ENCODE assay signal across 19 cellular contexts in the genomic region with DNA sequence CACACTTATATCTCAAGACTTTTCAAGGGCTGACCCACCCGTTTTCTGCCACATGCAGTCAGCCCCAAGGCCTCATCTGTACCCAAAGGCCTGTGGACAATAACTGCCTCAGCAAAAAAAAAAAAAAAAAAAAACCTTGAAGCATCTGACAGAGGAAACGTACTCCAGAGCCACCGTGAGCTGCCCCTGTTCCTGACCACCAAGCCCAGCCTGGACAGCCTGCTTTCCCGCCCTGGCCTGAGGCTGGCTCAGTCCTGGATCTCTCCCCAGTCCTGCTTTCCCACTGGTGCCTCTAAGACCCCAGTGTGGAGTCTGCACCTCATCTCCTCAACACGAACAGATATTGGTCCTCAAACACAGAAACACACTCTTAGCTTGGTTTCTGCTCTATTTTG.
A peak's percentile ranks its signal among the peaks of the same experiment; 100 is the strongest.
DNase-seq lines count a peak whose midpoint lies in the region; ATAC-seq, FAIRE-seq and TF ChIP-seq lines count a peak whose summit lies in the region.
"Had no signal": no experiment of that assay in that cellular context is flagged by ENCODE, and none has a peak within 500 bp of the region (broad histone marks: within the 10 kb centered on the region; RNA-seq: fewer than 3 reads in every experiment).

No MANE protein-coding gene starts in this region.

- ATAC-seq in left ventricle myocardium superior, result no peak
- ATAC-seq in Panc1, result no peak
- no peak for ATAC-seq in memory B cell (ENCODE audit: low read depth)
- ATAC-seq in sciatic nerve, result peak; percentile 36
- ATAC-seq in HG03095 (IDR thresholded peaks at IDR 0.05; ENCODE audit: unreplicated experiment), result no peak
- ATAC-seq: A549; CD8-positive, alpha-beta T cell; Right ventricle myocardium inferior had no signal

- no peak for FAIRE-seq in GM12892 (lab: Jason Lieb, UNC)
- FAIRE-seq: A549, H54 had no signal

- H3K4me3 Mint-ChIP-seq in memory B cell, result no peak overlapping the region
- H3K4me3 Mint-ChIP-seq: CD8-positive, alpha-beta T cell; HFFc6 had no signal

- H3K36me3 Mint-ChIP-seq in memory B cell, result peaks cover 37% of the 10 kb centered on the region

- CTCF ChIA-PET in Panc1 (lab: Charles Lee), result interaction anchor here (0.6 kb wide), 1 partner anchor 700 kb away, joined by 5 read pairs; no protein-coding TSS in a partner anchor

- no peaks in the 10 kb centered on the region for H3K4me1 Mint-ChIP-seq in memory B cell

- no peaks in the 10 kb centered on the region for H3K27me3 Mint-ChIP-seq in memory B cell

- TSS peak; percentile 83 for BruUV-seq in Panc1 (replicated peaks; lab: Mats Ljungman, UMichigan)

- H3K9me3 ChIP-seq in cardiac muscle cell (ENCODE audit: low read depth) (no peaks in the 10 kb centered on the region), Panc1 (ENCODE audit: control insufficient read depth, insufficient read depth, low read depth, low read length) (no peaks in the 10 kb centered on the region)
- H3K9me3 ChIP-seq: A549 had no signal

- peak overlapping the region; percentile 62 for H3K27ac Mint-ChIP-seq in memory B cell
- H3K27ac Mint-ChIP-seq: CD8-positive, alpha-beta T cell; HFFc6 had no signal

- TF ChIP-seq CTCF in cardiac muscle cell (IDR thresholded peaks at IDR 0.05; ENCODE audit: low read depth, low read length) (no peak), Panc1 (IDR thresholded peaks at IDR 0.05) (no peak)

- no peak overlapping the region for H3K4me3 ChIP-seq in cardiac muscle cell
- H3K4me3 ChIP-seq in Panc1 (ENCODE audit: low read depth in 2 of 2, low read length in 2 of 2), result no peak overlapping the region
- H3K4me3 ChIP-seq: A549, BLaER1 had no signal

- no peaks in the 10 kb centered on the region for H3K36me3 ChIP-seq in cardiac muscle cell
- peaks cover 4% of the 10 kb centered on the region for H3K36me3 ChIP-seq in Panc1 (ENCODE audit: control insufficient read depth, insufficient read depth, low read length)

- intact Hi-C loops in left ventricle myocardium superior (cut with micrococcal nuclease), result no loop called here
- intact Hi-C loops in Panc1 (cut with micrococcal nuclease; ENCODE audit: unreplicated experiment), result no loop called here
- intact Hi-C loops in sciatic nerve (cut with DNase I), result no loop called here

- H3K9me3 Mint-ChIP-seq in memory B cell, result peaks cover 3% of the 10 kb centered on the region
- H3K9me3 Mint-ChIP-seq: HFFc6 had no signal

- POLR2A ChIA-PET in Panc1 (lab: Charles Lee), result interaction anchor here (0.6 kb wide), 1 partner anchor 64 kb away, joined by 3 read pairs; no protein-coding TSS in a partner anchor

- DNase-seq in cardiac muscle cell (ENCODE audit: low read depth in 1 of 2, low spot score in 1 of 2) (peak in 1 of 2 donors; percentile 54), left ventricle myocardium superior (no peak), Panc1 (ENCODE audit: low read depth, low spot score) (no peak), memory B cell (ENCODE audit: low spot score in 2 of 2) (no peak), sciatic nerve (ENCODE audit: low spot score) (no peak), GM12892 (ENCODE audit: insufficient read length) (no peak)
- DNase-seq: CD8-positive, alpha-beta T cell; DMS53; EL; HFFc6; NCI-H1417; NCI-H187 treated with DMSO at 0.1 percent for 48 hours; NCI-H526 had no signal

- no peaks in the 10 kb centered on the region for H3K27me3 ChIP-seq in cardiac muscle cell
- no peaks in the 10 kb centered on the region for H3K27me3 ChIP-seq in Panc1 (ENCODE audit: control insufficient read depth, insufficient read depth, low read length)
- H3K27me3 ChIP-seq: BLaER1 had no signal

- H3K27ac ChIP-seq in cardiac muscle cell (peak overlapping the region; percentile 83), Panc1 (ENCODE audit: low read length) (no peak overlapping the region)
- H3K27ac ChIP-seq: A549, BLaER1, KMS-11 had no signal

- in situ Hi-C loops in Panc1 (cut with HindIII; ENCODE audit: low pct_unique_long_range_greater_than_20kb, low sequenced_read_pairs), result no loop called here

- H3K4me1 ChIP-seq in cardiac muscle cell (ENCODE audit: low read depth) (peaks cover 3% of the 10 kb centered on the region), Panc1 (ENCODE audit: control insufficient read depth, insufficient read depth, low read length) (0 out of 2 replicates have a peak, but pooled peaks cover 2% of the 10 kb centered on the region)
- H3K4me1 ChIP-seq: A549 had no signal

- TF ChIP-seq POLR2A in GM12892 (IDR thresholded peaks at IDR 0.05; ENCODE audit: low read depth, low read length), result no peak
